In genomic region chr1:56322211-56322610, GRCh38 we compare ENCODE assay signal across 22 cellular contexts.
DNase-seq lines count a peak whose midpoint lies in the region; ATAC-seq and TF ChIP-seq lines count a peak whose summit lies in the region.
"Had no signal": no experiment of that assay in that cellular context is flagged by ENCODE, and none has a peak within 500 bp of the region (broad histone marks: within the 10 kb centered on the region; RNA-seq: fewer than 3 reads in every experiment).

No MANE protein-coding gene starts in this region.

- H3K4me3 ChIP-seq in SK-N-SH (ENCODE audit: low read depth in 2 of 2, low read length in 1 of 2) (no peak overlapping the region), fibroblast of lung (replicated peaks in 1 of 4; ENCODE audit: control extremely low read depth in 1 of 4, insufficient read depth in 1 of 4, low read depth in 3 of 4, low read length in 4 of 4) (no peak overlapping the region)
- H3K4me3 ChIP-seq in naive thymus-derived CD4-positive, alpha-beta T cell (ENCODE audit: low read length) = no peak overlapping the region
- H3K4me3 ChIP-seq: K562 had no signal

- H3K27me3 ChIP-seq in SK-N-SH (ENCODE audit: insufficient read depth) = no peaks in the 10 kb centered on the region
- H3K27me3 ChIP-seq in fibroblast of lung (ENCODE audit: control insufficient read depth, insufficient read depth, low read length) = no peaks in the 10 kb centered on the region
- no peaks in the 10 kb centered on the region for H3K27me3 ChIP-seq in naive thymus-derived CD4-positive, alpha-beta T cell (ENCODE audit: control insufficient read depth in 2 of 2, insufficient read depth in 2 of 2, low read length in 2 of 2)
- H3K27me3 ChIP-seq: BE2C had no signal

- no peak overlapping the region for H3K27ac Mint-ChIP-seq in naive thymus-derived CD4-positive, alpha-beta T cell
- H3K27ac Mint-ChIP-seq: CD4-positive, CD25-positive, alpha-beta regulatory T cell had no signal

- ATAC-seq in SK-N-SH treated with all-trans-retinoic acid at 6 μM for 48 hours (no peak), GM19324 (IDR thresholded peaks at IDR 0.05; ENCODE audit: low FRiP score, unreplicated experiment) (no peak), omental fat pad (ENCODE audit: low FRiP score) (no peak)
- no peak for ATAC-seq in naive thymus-derived CD4-positive, alpha-beta T cell
- ATAC-seq: K562 had no signal

- H3K79me2 ChIP-seq in SK-N-SH (ENCODE audit: insufficient read depth) = no peaks in the 10 kb centered on the region
- H3K79me2 ChIP-seq in fibroblast of lung (ENCODE audit: control insufficient read depth, insufficient read depth, low read length) = no peaks in the 10 kb centered on the region

- no peak overlapping the region for H3K27ac ChIP-seq in SK-N-SH (ENCODE audit: low read depth in 2 of 2, low read length in 1 of 2)
- H3K27ac ChIP-seq in fibroblast of lung (ENCODE audit: insufficient read depth, low read length) = no peak overlapping the region
- no peak overlapping the region for H3K27ac ChIP-seq in naive thymus-derived CD4-positive, alpha-beta T cell (ENCODE audit: low read depth, low read length)

- H3K36me3 Mint-ChIP-seq in naive thymus-derived CD4-positive, alpha-beta T cell = no peaks in the 10 kb centered on the region
- H3K36me3 Mint-ChIP-seq: CD4-positive, CD25-positive, alpha-beta regulatory T cell had no signal

- no peaks in the 10 kb centered on the region for H3K9me3 ChIP-seq in SK-N-SH
- H3K9me3 ChIP-seq in fibroblast of lung (ENCODE audit: control insufficient read depth, insufficient read depth, low read depth, low read length) = no peaks in the 10 kb centered on the region
- H3K9me3 ChIP-seq in naive thymus-derived CD4-positive, alpha-beta T cell (ENCODE audit: control insufficient read depth in 2 of 3, low read length in 3 of 3) = no peaks in the 10 kb centered on the region
- H3K9me3 ChIP-seq: BE2C had no signal

- CTCF ChIA-PET in SK-N-SH (lab: Yijun Ruan, JAX) = interaction anchor here (1.0 to 1.4 kb wide), 2 partner anchors 8 to 12 kb away, joined by 3 read pairs; no protein-coding TSS in a partner anchor
- CTCF ChIA-PET in naive thymus-derived CD4-positive, alpha-beta T cell (lab: Charles Lee) = no interaction called here

- no peaks in the 10 kb centered on the region for H3K9me2 ChIP-seq in SK-N-SH

- H3K4me1 Mint-ChIP-seq in naive thymus-derived CD4-positive, alpha-beta T cell = no peaks in the 10 kb centered on the region

- H3K4me1 ChIP-seq in SK-N-SH (ENCODE audit: control insufficient read depth in 1 of 2, insufficient read depth in 2 of 2, low read depth in 1 of 2, low read length in 1 of 2) = peaks cover 3 to 14% of the 10 kb centered on the region in 2 experiments; a peak in 2 of 4 replicates
- H3K4me1 ChIP-seq in fibroblast of lung (ENCODE audit: control insufficient read depth, extremely low read depth, insufficient read depth, low read length) = peaks cover 2% of the 10 kb centered on the region
- H3K4me1 ChIP-seq in naive thymus-derived CD4-positive, alpha-beta T cell (ENCODE audit: control insufficient read depth in 2 of 2, insufficient read depth in 2 of 2, low read length in 2 of 2) = no peaks in the 10 kb centered on the region
- H3K4me1 ChIP-seq: BE2C had no signal

- H3F3A ChIP-seq in SK-N-SH (replicated peaks; ENCODE audit: insufficient read depth) = peaks cover 3% of the 10 kb centered on the region

- no peak for TF ChIP-seq CTCF in SK-N-SH (IDR thresholded peaks at IDR 0.05)
- TF ChIP-seq CTCF in fibroblast of lung (conservative IDR thresholded peaks at IDR 0.05 in 1 of 2, IDR thresholded peaks at IDR 0.05 in 1 of 2; ENCODE audit: low read depth in 1 of 2, low read length in 2 of 2) = no peak
- no peak for TF ChIP-seq CTCF in omental fat pad (IDR thresholded peaks at IDR 0.05)

- 100% methylated on average over 3 of the region's 3 CpGs for WGBS in SK-N-SH (ENCODE audit: low lambda C conversion rate)

- intact Hi-C loops in naive thymus-derived CD4-positive, alpha-beta T cell (cut with micrococcal nuclease) = no loop called here

- no peak for TF ChIP-seq RAD21 in SK-N-SH (IDR thresholded peaks at IDR 0.05; ENCODE audit: low read length)

- H3K9me3 Mint-ChIP-seq in naive thymus-derived CD4-positive, alpha-beta T cell = peaks cover 0 to 6% (median 0%) of the 10 kb centered on the region in 11 donors

- H3K4me3 Mint-ChIP-seq in naive thymus-derived CD4-positive, alpha-beta T cell = no peak overlapping the region
- H3K4me3 Mint-ChIP-seq: CD4-positive, CD25-positive, alpha-beta regulatory T cell had no signal

- H2AFZ ChIP-seq in SK-N-SH (ENCODE audit: low read depth) = peak overlapping the region; percentile 39; the same call in 1 of the 2 replicates
- no peak overlapping the region for H2AFZ ChIP-seq in fibroblast of lung (ENCODE audit: low read length)

- DNase-seq in SK-N-SH (no peak), ELF-1 (ENCODE audit: low read depth, low spot score) (peak; percentile 61), fibroblast of lung (ENCODE audit: low read depth in 2 of 2) (peak; percentile 4 to 24), pons (ENCODE audit: low spot score) (peak; percentile 9), omental fat pad (ENCODE audit: low spot score) (no peak)
- DNase-seq in naive thymus-derived CD4-positive, alpha-beta T cell = no peak
- DNase-seq: 8988T; BE2C; CD4-positive, CD25-positive, alpha-beta regulatory T cell; COR-L47; DMS 273 treated with DMSO at 0.1 percent for 48 hours; DND-41; GDM1; NCI-H1694 treated with DMSO at 0.1 percent for 48 hours; NCI-H2227 treated with DMSO at 0.1 percent for 48 hours; NCI-H510A treated with DMSO at 0.1 percent for 48 hours; NCI-H774; OCI-M1; SHP77 treated with DMSO at 0.1 percent for 48 hours had no signal

- H3K9ac ChIP-seq in SK-N-SH (no peak overlapping the region), fibroblast of lung (ENCODE audit: insufficient read depth, low read length) (no peak overlapping the region)

- H4K20me1 ChIP-seq in SK-N-SH (ENCODE audit: insufficient read depth) (no peaks in the 10 kb centered on the region), fibroblast of lung (ENCODE audit: control insufficient read depth, extremely low read depth, insufficient read depth, low read length) (no peaks in the 10 kb centered on the region)

- POLR2A ChIA-PET in SK-N-SH (lab: Yijun Ruan, JAX) = no interaction called here
- POLR2A ChIA-PET in naive thymus-derived CD4-positive, alpha-beta T cell (lab: Charles Lee) = no interaction called here

- H3K27me3 Mint-ChIP-seq in naive thymus-derived CD4-positive, alpha-beta T cell = no peaks in the 10 kb centered on the region
- H3K27me3 Mint-ChIP-seq: CD4-positive, CD25-positive, alpha-beta regulatory T cell had no signal

- no peak for TF ChIP-seq EP300 in SK-N-SH (IDR thresholded peaks at IDR 0.05; ENCODE audit: borderline replicate concordance in 1 of 2, low read depth in 1 of 2, low read length in 1 of 2)

- no peak overlapping the region for H3K4me2 ChIP-seq in SK-N-SH
- no peak overlapping the region for H3K4me2 ChIP-seq in fibroblast of lung (ENCODE audit: extremely low read depth, insufficient read depth, low read length)

- H3K36me3 ChIP-seq in SK-N-SH (replicated peaks in 1 of 2; ENCODE audit: control insufficient read depth in 1 of 2, insufficient read depth in 2 of 2, low read length in 1 of 2) (no peaks in the 10 kb centered on the region), fibroblast of lung (ENCODE audit: control insufficient read depth, insufficient read depth, low read length) (no peaks in the 10 kb centered on the region)
- no peaks in the 10 kb centered on the region for H3K36me3 ChIP-seq in naive thymus-derived CD4-positive, alpha-beta T cell (ENCODE audit: control insufficient read depth in 2 of 3, insufficient read depth in 3 of 3, low read length in 3 of 3)
- H3K36me3 ChIP-seq: BE2C had no signal

TF ChIP-seq in SK-N-SH, 30 proteins besides CTCF, POLR2A, EP300 and RAD21:
- no peak for TF ChIP-seq IRF3 (IDR thresholded peaks at IDR 0.05; ENCODE audit: low read depth, low read length)

TF ChIP-seq in SK-N-SH treated with all-trans-retinoic acid at 6 μM for 48 hours, 23 proteins besides CTCF, POLR2A, EP300 and RAD21 (continues in another document):
- TF ChIP-seq BACH2 (CRISPR knock-in tag; IDR thresholded peaks at IDR 0.05; ENCODE audit: borderline replicate concordance) (no peak), ZC3H10 (CRISPR knock-in tag; IDR thresholded peaks at IDR 0.05) (no peak), PPARA (CRISPR knock-in tag; IDR thresholded peaks at IDR 0.05; ENCODE audit: borderline replicate concordance) (no peak), RARB (CRISPR knock-in tag; IDR thresholded peaks at IDR 0.05) (no peak), CSRNP3 (CRISPR knock-in tag; IDR thresholded peaks at IDR 0.05) (no peak)

Comparison
In these comparisons a context has a peak if more than half of its experiments do, and no peak if none do; other contexts are left out.
1. DNase-seq: peak in ELF-1 (single experiment), fibroblast of lung (2 of 2) and pons (single experiment); none in SK-N-SH (single experiment), naive thymus-derived CD4-positive, alpha-beta T cell (0 of 9) and omental fat pad (single experiment).